ENCODE assay signal across 8 cellular contexts in genomic region chr3:174125267-174125844, GRCh38.
DNase-seq lines count a peak whose midpoint lies in the region; ATAC-seq, FAIRE-seq and TF ChIP-seq lines count a peak whose summit lies in the region.

No MANE protein-coding gene starts in this region.

- H3K4me3 ChIP-seq in DND-41 (ENCODE audit: low read depth in 1 of 2, low read length in 2 of 2) = no peak overlapping the region
- no peak overlapping the region for H3K4me3 ChIP-seq in MM.1S (ENCODE audit: low read length)
- no peak overlapping the region for H3K4me3 ChIP-seq in SJCRH30

- H3K27ac ChIP-seq in DND-41 (ENCODE audit: low read length) (no peak overlapping the region), MM.1S (ENCODE audit: low read length) (no peak overlapping the region), SJCRH30 (no peak overlapping the region; the same call in 1 of the 2 replicates)

- H3K9ac ChIP-seq in DND-41 (ENCODE audit: low read depth, low read length) (no peak overlapping the region), MM.1S (ENCODE audit: low read length) (no peak overlapping the region)

- no peaks in the 10 kb centered on the region for H4K20me1 ChIP-seq in DND-41 (ENCODE audit: insufficient read depth, low read length)
- H4K20me1 ChIP-seq in MM.1S (ENCODE audit: insufficient read depth, low read length) = no peaks in the 10 kb centered on the region

- no peak for DNase-seq in DND-41
- DNase-seq in MM.1S = peak; percentile 47
- DNase-seq in SJCRH30 = peak; percentile 32 to 64
- peak; percentile 69 for DNase-seq in iPS-NIHi7 (ENCODE audit: extremely low spot score)
- no peak for DNase-seq in RCC 7860 (ENCODE audit: low spot score)
- DNase-seq in HuH-7.5 (ENCODE audit: low spot score) = no peak
- DNase-seq in epidermal melanocyte (ENCODE audit: insufficient read length, low spot score) = no peak

- TF ChIP-seq CTCF in DND-41 (IDR thresholded peaks at IDR 0.05; ENCODE audit: borderline replicate concordance, extremely low read depth, low read length, poor library complexity, severe bottlenecking) (peak; percentile 50), MM.1S (IDR thresholded peaks at IDR 0.05; ENCODE audit: low read length) (peak; percentile 65)

- H2AFZ ChIP-seq in DND-41 (ENCODE audit: low read depth, low read length) (no peak overlapping the region), MM.1S (ENCODE audit: low read length) (no peak overlapping the region)

- no peak overlapping the region for H3K4me2 ChIP-seq in DND-41 (ENCODE audit: insufficient read depth, low read length)
- H3K4me2 ChIP-seq in MM.1S (ENCODE audit: low read depth, low read length) = no peak overlapping the region

- H3K36me3 ChIP-seq in DND-41 (ENCODE audit: insufficient read depth, low read length) (no peaks in the 10 kb centered on the region), MM.1S (replicated peaks; ENCODE audit: insufficient read depth, low read length) (no peaks in the 10 kb centered on the region), SJCRH30 (no peaks in the 10 kb centered on the region)

- ATAC-seq in DND-41 (ENCODE audit: insufficient read depth, low read depth) (no peak), GM18511 (IDR thresholded peaks at IDR 0.05; ENCODE audit: unreplicated experiment) (no peak)

- no peaks in the 10 kb centered on the region for H3F3A ChIP-seq in MM.1S (ENCODE audit: insufficient read depth, low read length)

- H3K9me2 ChIP-seq in MM.1S (replicated peaks; ENCODE audit: insufficient read depth, low read length) = no peaks in the 10 kb centered on the region

- H3K9me3 ChIP-seq in DND-41 (ENCODE audit: insufficient read depth, low read length, severe bottlenecking) = no peaks in the 10 kb centered on the region
- no peaks in the 10 kb centered on the region for H3K9me3 ChIP-seq in MM.1S (replicated peaks; ENCODE audit: insufficient read depth, low read length)
- no peaks in the 10 kb centered on the region for H3K9me3 ChIP-seq in SJCRH30 (replicated peaks)

- no peak for FAIRE-seq in RCC 7860 (lab: Jason Lieb, UNC)

- H3K79me2 ChIP-seq in DND-41 (ENCODE audit: insufficient read depth, low read length) (no peaks in the 10 kb centered on the region), MM.1S (ENCODE audit: low read length) (no peaks in the 10 kb centered on the region)

- no peaks in the 10 kb centered on the region for H3K4me1 ChIP-seq in DND-41 (ENCODE audit: insufficient read depth, low read length)
- H3K4me1 ChIP-seq in MM.1S (ENCODE audit: low read length) = no peaks in the 10 kb centered on the region
- H3K4me1 ChIP-seq in SJCRH30 = peaks cover 7% of the 10 kb centered on the region; the same call in 1 of the 2 replicates

- H3K27me3 ChIP-seq in DND-41 (ENCODE audit: insufficient read depth, low read length, poor library complexity) = no peaks in the 10 kb centered on the region
- H3K27me3 ChIP-seq in MM.1S (replicated peaks; ENCODE audit: insufficient read depth, low read length) = no peaks in the 10 kb centered on the region
- no peaks in the 10 kb centered on the region for H3K27me3 ChIP-seq in SJCRH30

Comparison
In these comparisons a context has a peak if more than half of its experiments do, and no peak if none do; other contexts are left out.
1. DNase-seq: peak in MM.1S (single experiment), SJCRH30 (2 of 2) and iPS-NIHi7 (single experiment); none in DND-41 (single experiment), RCC 7860 (single experiment), HuH-7.5 (single experiment) and epidermal melanocyte (single experiment).